8 cellular contexts compared by ENCODE assay signal in genomic region chr22:24554316-24555159, GRCh38. TPM values are rescaled to one million over a fixed set of nuclear protein-coding genes. Genes with fewer than 3 reads are reported as not detected.
A peak's percentile ranks its signal among the peaks of the same experiment; 100 is the strongest.
DNase-seq lines count a peak whose midpoint lies in the region; ATAC-seq and TF ChIP-seq lines count a peak whose summit lies in the region.

Gene GUCD1 (minus strand): TSS chr22:24555138. CDS start chr22:24554991, 147 bp downstream.

- peak in 3 of 4 donors; percentile 74 to 93 (median 77) for TF ChIP-seq POLR2A in upper lobe of left lung (IDR thresholded peaks at IDR 0.05)

- peaks cover 21% of the 10 kb centered on the region for H3K4me1 ChIP-seq in MM.1S (ENCODE audit: low read length)
- peaks cover 45 to 76% (median 50%) of the 10 kb centered on the region in 4 donors for H3K4me1 ChIP-seq in upper lobe of left lung

- H3F3A ChIP-seq in MM.1S (ENCODE audit: insufficient read depth, low read length) (0 out of 2 replicates have a peak, but pooled peaks cover 3% of the 10 kb centered on the region), neural cell (ENCODE audit: insufficient read depth, low read length, poor library complexity, severe bottlenecking) (no peaks in the 10 kb centered on the region)

- ATAC-seq in GM19351 (IDR thresholded peaks at IDR 0.05; ENCODE audit: unreplicated experiment), result peak; percentile 11
- ATAC-seq in activated T-cell treated with anti-CD3 and anti-CD28 coated beads, Interleukin-2, amount 50 U/mL, for 4 hours, result no peak
- peak in 1 of 2 donors; percentile 0 for ATAC-seq in upper lobe of left lung (ENCODE audit: low FRiP score in 2 of 2)

- H3K9me3 Mint-ChIP-seq in activated T-cell treated with anti-CD3 and anti-CD28 coated beads, Interleukin-2, amount 50 U/mL, for 4 hours, result no peaks in the 10 kb centered on the region

- TF ChIP-seq RAD21 in neural cell (conservative IDR thresholded peaks at IDR 0.05), result peak; percentile 12

- peaks cover 59% of the 10 kb centered on the region for H3K4me1 Mint-ChIP-seq in activated T-cell treated with anti-CD3 and anti-CD28 coated beads, Interleukin-2, amount 50 U/mL, for 4 hours (ENCODE audit: low read depth)

- H3K4me3 ChIP-seq in MM.1S (ENCODE audit: low read length), result peak within 1 kb of the TSS; percentile 96
- H3K4me3 ChIP-seq in fibroblast of pulmonary artery (replicated peaks; ENCODE audit: low read depth, low read length), result peak within 1 kb of the TSS; percentile 100
- H3K4me3 ChIP-seq in neural cell (ENCODE audit: low read length), result peak within 1 kb of the TSS; percentile 76
- peak within 1 kb of the TSS; percentile 78 to 98 (median 92) for H3K4me3 ChIP-seq in upper lobe of left lung

- peak within 1 kb of the TSS; percentile 99 for H3K9ac ChIP-seq in MM.1S (ENCODE audit: low read length)
- H3K9ac ChIP-seq in neural cell (ENCODE audit: low read length), result peak within 1 kb of the TSS; percentile 87

- DNase-seq in AML-193 (lab: John Stamatoyannopoulos, UW) (peak; percentile 20 to 38), MM.1S (peak; percentile 52), fibroblast of pulmonary artery (ENCODE audit: low read depth) (peak; percentile 37), upper lobe of left lung (no peak), GDM1 (lab: John Stamatoyannopoulos, UW) (no peak)
- DNase-seq in activated T-cell treated with anti-CD3 and anti-CD28 coated beads, Interleukin-2, amount 50 U/mL, for 4 hours, result peak; percentile 16

- peak within 1 kb of the TSS; percentile 97 for H3K4me3 Mint-ChIP-seq in activated T-cell treated with anti-CD3 and anti-CD28 coated beads, Interleukin-2, amount 50 U/mL, for 4 hours

- H4K20me1 ChIP-seq in MM.1S (ENCODE audit: insufficient read depth, low read length) (0 out of 2 replicates have a peak, but pooled peaks cover 11% of the 10 kb centered on the region), neural cell (ENCODE audit: insufficient read depth) (no peaks in the 10 kb centered on the region)

- H3K4me2 ChIP-seq in MM.1S (ENCODE audit: low read depth, low read length) (peak within 1 kb of the TSS; percentile 97), neural cell (ENCODE audit: low read length) (peak within 1 kb of the TSS; percentile 75)

- peaks cover 22% of the 10 kb centered on the region for H3K36me3 Mint-ChIP-seq in activated T-cell treated with anti-CD3 and anti-CD28 coated beads, Interleukin-2, amount 50 U/mL, for 4 hours (ENCODE audit: insufficient read depth)

- peaks cover 96% of the 10 kb centered on the region for H3K79me2 ChIP-seq in MM.1S (ENCODE audit: low read length)
- peaks cover 53% of the 10 kb centered on the region for H3K79me2 ChIP-seq in neural cell (replicated peaks; ENCODE audit: insufficient read depth, low read length)

- H3K27ac ChIP-seq in MM.1S (ENCODE audit: low read length) (peak within 1 kb of the TSS; percentile 92), neural cell (ENCODE audit: low read length) (peak within 1 kb of the TSS; percentile 89), upper lobe of left lung (peak within 1 kb of the TSS; percentile 98 to 99 (median 98))

- TF ChIP-seq EP300 in neural cell (conservative IDR thresholded peaks at IDR 0.05; ENCODE audit: poor library complexity, severe bottlenecking) (no peak), upper lobe of left lung (IDR thresholded peaks at IDR 0.05) (no peak)

- H3K36me3 ChIP-seq in MM.1S (replicated peaks; ENCODE audit: insufficient read depth, low read length) (no peaks in the 10 kb centered on the region; the same call in 1 of the 2 replicates), neural cell (ENCODE audit: insufficient read depth, low read length) (peaks cover 6% of the 10 kb centered on the region), upper lobe of left lung (peaks cover 6 to 34% (median 20%) of the 10 kb centered on the region in 4 donors)

- H3K27me3 ChIP-seq in MM.1S (replicated peaks; ENCODE audit: insufficient read depth, low read length), result no peaks in the 10 kb centered on the region
- no peaks in the 10 kb centered on the region for H3K27me3 ChIP-seq in neural cell (ENCODE audit: insufficient read depth, low read depth, low read length)
- H3K27me3 ChIP-seq in upper lobe of left lung, result no peaks in the 10 kb centered on the region

- no peaks in the 10 kb centered on the region for H3K27me3 Mint-ChIP-seq in activated T-cell treated with anti-CD3 and anti-CD28 coated beads, Interleukin-2, amount 50 U/mL, for 4 hours (ENCODE audit: low read depth)

- H3K9me2 ChIP-seq in MM.1S (replicated peaks; ENCODE audit: insufficient read depth, low read length) (no peaks in the 10 kb centered on the region), neural cell (ENCODE audit: insufficient read depth, low read length) (no peaks in the 10 kb centered on the region)

- TF ChIP-seq CTCF in MM.1S (IDR thresholded peaks at IDR 0.05; ENCODE audit: low read length) (no peak), fibroblast of pulmonary artery (IDR thresholded peaks at IDR 0.05; ENCODE audit: low read length, missing control alignments) (no peak), neural cell (IDR thresholded peaks at IDR 0.05; ENCODE audit: poor library complexity, severe bottlenecking) (no peak), upper lobe of left lung (IDR thresholded peaks at IDR 0.05) (no peak)

- WGBS in upper lobe of left lung, 2 donors, result 0% methylated on average over 17 to 43 of the region's 64 CpGs

- H2AFZ ChIP-seq in MM.1S (ENCODE audit: low read length) (peak within 1 kb of the TSS; percentile 85), neural cell (ENCODE audit: low read depth, low read length) (peak within 1 kb of the TSS; percentile 73)

- H3K9me3 ChIP-seq in MM.1S (replicated peaks; ENCODE audit: insufficient read depth, low read length), result no peaks in the 10 kb centered on the region
- no peaks in the 10 kb centered on the region for H3K9me3 ChIP-seq in neural cell (ENCODE audit: low read length)
- no peaks in the 10 kb centered on the region for H3K9me3 ChIP-seq in upper lobe of left lung

TF ChIP-seq in neural cell, 6 proteins besides CTCF, POLR2A, EP300 and RAD21:
- TF ChIP-seq MXI1 (conservative IDR thresholded peaks at IDR 0.05; ENCODE audit: poor library complexity, severe bottlenecking), result peak; percentile 60
- TF ChIP-seq TAF1 (IDR thresholded peaks at IDR 0.05; ENCODE audit: low read depth), result no peak
- TF ChIP-seq SMC3 (conservative IDR thresholded peaks at IDR 0.05; ENCODE audit: poor library complexity), result peak; percentile 30
- TF ChIP-seq POLR2AphosphoS5 (IDR thresholded peaks at IDR 0.05), result no peak
- TF ChIP-seq EZH2 (IDR thresholded peaks at IDR 0.05; ENCODE audit: borderline replicate concordance, insufficient read depth, low read length, poor library complexity, severe bottlenecking), result no peak
- TF ChIP-seq REST (IDR thresholded peaks at IDR 0.05; ENCODE audit: borderline replicate concordance), result peak; percentile 14

RNA-seq across cellular contexts. Expression of gene GUCD1, which starts in this region (rescaled TPM):
- 100 to 1,000 TPM in 1 of 3 donors, 10 to 100 TPM in 2; 85.9 to 105 (median 92.2) TPM for total RNA-seq in activated T-cell treated with anti-CD3 and anti-CD28 coated beads, Interleukin-2, amount 50 U/mL, for 4 hours
- 32.6 and 38.5 TPM in 2 replicates for polyA plus RNA-seq in neural cell
- 38.9 and 60.4 TPM in 2 replicates for polyA minus RNA-seq in neural cell
- total RNA-seq in upper lobe of left lung, result 100 to 1,000 TPM in 5 of 6 donors, 10 to 100 TPM in 1; 77.5 to 231 (median 160) TPM

Comparison
In these comparisons a context has a peak if more than half of its experiments do, and no peak if none do; other contexts are left out.
1. DNase-seq: peak in AML-193 (2 of 2), MM.1S (single experiment), activated T-cell treated with anti-CD3 and anti-CD28 coated beads, Interleukin-2, amount 50 U/mL, for 4 hours (single experiment) and fibroblast of pulmonary artery (single experiment); none in upper lobe of left lung (0 of 2) and GDM1 (single experiment).
2. Peak in every context shown above with its lines, with median percentiles within 50 percentile points of each other: H3K27ac ChIP-seq and H3K4me3 ChIP-seq.